Comparison of ENCODE assay signal across 8 cellular contexts in genomic region chr1:22053861-22054770, GRCh38. TPM values are rescaled to one million over a fixed set of nuclear protein-coding genes. Genes with fewer than 3 reads are reported as not detected.
DNase-seq lines count a peak whose midpoint lies in the region; FAIRE-seq and TF ChIP-seq lines count a peak whose summit lies in the region.

No MANE protein-coding gene starts in this region.

- no peak for TF ChIP-seq POLR2A in H54 (IDR thresholded peaks at IDR 0.05; ENCODE audit: low read depth, low read length)

- TF ChIP-seq CTCF in tibial artery (IDR thresholded peaks at IDR 0.05), result no peak

- no peaks in the 10 kb centered on the region for H3K27me3 Mint-ChIP-seq in activated naive CD4-positive, alpha-beta T cell treated with anti-CD3 and anti-CD28 coated beads for 36 hours (ENCODE audit: low read depth)
- no peaks in the 10 kb centered on the region for H3K27me3 Mint-ChIP-seq in activated naive CD8-positive, alpha-beta T cell treated with anti-CD3 and anti-CD28 coated beads for 36 hours

- no peaks in the 10 kb centered on the region for H3K27me3 ChIP-seq in layer of hippocampus (ENCODE audit: control insufficient read depth, insufficient read depth, low read length)
- H3K27me3 ChIP-seq in tibial artery, result no peaks in the 10 kb centered on the region

- H3K4me1 Mint-ChIP-seq in activated naive CD4-positive, alpha-beta T cell treated with anti-CD3 and anti-CD28 coated beads for 36 hours (ENCODE audit: low read depth), result peaks cover 59% of the 10 kb centered on the region
- H3K4me1 Mint-ChIP-seq in activated naive CD8-positive, alpha-beta T cell treated with anti-CD3 and anti-CD28 coated beads for 36 hours, result peaks cover 47% of the 10 kb centered on the region

- peaks cover 0 to 7% (median 4%) of the 10 kb centered on the region in 3 donors for H3K36me3 ChIP-seq in tibial artery

- peaks cover 32% of the 10 kb centered on the region for H3K36me3 Mint-ChIP-seq in activated naive CD4-positive, alpha-beta T cell treated with anti-CD3 and anti-CD28 coated beads for 36 hours (ENCODE audit: low read depth)
- H3K36me3 Mint-ChIP-seq in activated naive CD8-positive, alpha-beta T cell treated with anti-CD3 and anti-CD28 coated beads for 36 hours, result peaks cover 46% of the 10 kb centered on the region

- H3K9me3 Mint-ChIP-seq in activated naive CD4-positive, alpha-beta T cell treated with anti-CD3 and anti-CD28 coated beads for 36 hours, result no peaks in the 10 kb centered on the region
- peaks cover 3% of the 10 kb centered on the region for H3K9me3 Mint-ChIP-seq in activated naive CD8-positive, alpha-beta T cell treated with anti-CD3 and anti-CD28 coated beads for 36 hours

- peak overlapping the region; percentile 95 for H3K4me3 Mint-ChIP-seq in activated naive CD4-positive, alpha-beta T cell treated with anti-CD3 and anti-CD28 coated beads for 36 hours
- H3K4me3 Mint-ChIP-seq in activated naive CD8-positive, alpha-beta T cell treated with anti-CD3 and anti-CD28 coated beads for 36 hours, result peak overlapping the region; percentile 95

- H3K4me1 ChIP-seq in tibial artery, result peaks cover 0 to 56% (median 49%) of the 10 kb centered on the region in 4 donors

- no peaks in the 10 kb centered on the region for H3K9me3 ChIP-seq in tibial artery

- peak overlapping the region; percentile 96 for H3K27ac ChIP-seq in layer of hippocampus (ENCODE audit: low read depth, low read length)
- peak overlapping the region; percentile 92 to 100 for H3K27ac ChIP-seq in tibial artery

- intact Hi-C loops in activated naive CD4-positive, alpha-beta T cell treated with anti-CD3 and anti-CD28 coated beads for 36 hours (cut with micrococcal nuclease), result loop anchor here (1.0 to 2.0 kb wide), 4 partner anchors 14 to 38 kb away; no protein-coding TSS in a partner anchor
- intact Hi-C loops in tibial artery (cut with DNase I; ENCODE audit: low total_unique reads), result no loop called here

- FAIRE-seq in H54 (lab: Jason Lieb, UNC), result no peak

- DNase-seq in activated naive CD4-positive, alpha-beta T cell treated with anti-CD3 and anti-CD28 coated beads for 36 hours, result no peak
- no peak for DNase-seq in activated naive CD4-positive, alpha-beta T cell (lab: John Stamatoyannopoulos, UW)
- DNase-seq in activated naive CD8-positive, alpha-beta T cell treated with anti-CD3 and anti-CD28 coated beads for 36 hours, result no peak
- DNase-seq in tibial artery (no peak), H54 (ENCODE audit: insufficient read length, low spot score) (no peak), SKM-1 treated with dmso at 0.1 percent for 144 hours (lab: John Stamatoyannopoulos, UW; ENCODE audit: unreplicated experiment) (no peak), NCI-H2196 (lab: John Stamatoyannopoulos, UW; ENCODE audit: unreplicated experiment) (no peak)

- H3K27ac Mint-ChIP-seq in activated naive CD4-positive, alpha-beta T cell treated with anti-CD3 and anti-CD28 coated beads for 36 hours, result peak overlapping the region; percentile 98
- H3K27ac Mint-ChIP-seq in activated naive CD8-positive, alpha-beta T cell treated with anti-CD3 and anti-CD28 coated beads for 36 hours, result peak overlapping the region; percentile 98

- peak overlapping the region; percentile 94 to 96 for H3K4me3 ChIP-seq in tibial artery

- CTCF ChIA-PET in activated naive CD4-positive, alpha-beta T cell treated with anti-CD3 and anti-CD28 coated beads for 36 hours (lab: Charles Lee), result interaction anchor here (0.9 to 3.7 kb wide), 4 partner anchors 27 to 45 kb away, joined by 3 to 24 read pairs (median 4); no protein-coding TSS in a partner anchor

RNA-seq across cellular contexts. Expression of gene CDC42, which starts 1.6 kb away (rescaled TPM):
- total RNA-seq in activated naive CD4-positive, alpha-beta T cell treated with anti-CD3 and anti-CD28 coated beads for 36 hours, result 100 to 1,000 TPM; 318 to 322 TPM
- 100 to 1,000 TPM; 301 to 302 TPM for total RNA-seq in activated naive CD8-positive, alpha-beta T cell treated with anti-CD3 and anti-CD28 coated beads for 36 hours

RNA-seq across cellular contexts. Expression of gene CELA3A, which starts 52.7 kb away (rescaled TPM):
- total RNA-seq in activated naive CD4-positive, alpha-beta T cell treated with anti-CD3 and anti-CD28 coated beads for 36 hours, result not detected
- total RNA-seq in activated naive CD8-positive, alpha-beta T cell treated with anti-CD3 and anti-CD28 coated beads for 36 hours, result not detected
